11 cellular contexts compared by ENCODE assay signal in genomic region chr14:22429546-22429945, GRCh38.
"Had no signal": no experiment of that assay in that cellular context is flagged by ENCODE, and none has a peak within 500 bp of the region (broad histone marks: within the 10 kb centered on the region; RNA-seq: fewer than 3 reads in every experiment).

No MANE protein-coding gene starts in this region.

- H3K36me3 ChIP-seq: brain microvascular endothelial cell, esophagus muscularis mucosa, transverse colon had no signal

- H3K27ac ChIP-seq: brain microvascular endothelial cell, esophagus muscularis mucosa had no signal

- DNase-seq: activated CD4-positive, alpha-beta T cell treated with anti-CD3 and anti-CD28 coated beads, Interleukin-2, amount 50 U/mL, for 4 hours; activated gamma-delta T cell; activated T-cell treated with anti-CD3 and anti-CD28 coated beads, Interleukin-2, amount 50 U/mL, for 24 hours; amygdala; glutamatergic neuron; naive thymus-derived CD4-positive, alpha-beta T cell; stimulated activated CD4-positive, alpha-beta T cell treated with anti-CD3 and anti-CD28 coated beads, Interleukin-15, amount 100 ng/mL, for 24 hours; transverse colon had no signal

- H3K4me3 ChIP-seq: esophagus muscularis mucosa, lung, transverse colon had no signal

- H3K9me3 ChIP-seq: esophagus muscularis mucosa, transverse colon had no signal

- H3K27me3 ChIP-seq: brain microvascular endothelial cell, transverse colon had no signal
